23 cellular contexts compared by ENCODE assay signal in the genomic region with DNA sequence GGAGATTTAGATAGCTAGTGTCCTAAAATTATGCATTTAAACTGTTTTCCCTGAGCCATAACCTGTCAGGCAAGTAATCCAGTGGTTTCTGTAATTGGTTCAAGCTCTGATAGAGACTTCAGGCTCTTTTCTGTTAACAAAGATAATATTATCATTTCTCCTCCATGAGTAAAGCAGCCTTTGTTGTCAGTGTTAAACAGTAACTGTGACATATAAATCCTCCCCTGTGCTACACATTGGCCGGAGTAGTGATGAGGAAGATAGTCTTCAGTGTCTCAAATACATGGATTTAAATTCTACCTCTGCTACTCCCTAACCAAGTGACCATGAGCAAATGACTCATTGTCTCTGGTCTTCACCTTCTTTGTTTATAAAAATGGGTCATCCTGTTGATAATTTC.
DNase-seq lines count a peak whose midpoint lies in the region; ATAC-seq and TF ChIP-seq lines count a peak whose summit lies in the region.
"Had no signal": no experiment of that assay in that cellular context is flagged by ENCODE, and none has a peak within 500 bp of the region (broad histone marks: within the 10 kb centered on the region; RNA-seq: fewer than 3 reads in every experiment).

No MANE protein-coding gene starts in this region.

- H3K36me3 Mint-ChIP-seq in activated naive CD4-positive, alpha-beta T cell treated with anti-CD3 and anti-CD28 coated beads, Interleukin-2, amount 10 ng/mL, durations not matched to agents 7 days and 5 days: no peaks in the 10 kb centered on the region
- H3K36me3 Mint-ChIP-seq: CD14-positive monocyte, IgD-negative memory B cell had no signal

- H3K79me2 ChIP-seq in mammary epithelial cell (ENCODE audit: insufficient read depth, low read length) (no peaks in the 10 kb centered on the region), smooth muscle cell (ENCODE audit: low read depth) (no peaks in the 10 kb centered on the region), osteoblast (ENCODE audit: insufficient read depth, low read length) (no peaks in the 10 kb centered on the region)

- H3K27ac Mint-ChIP-seq in activated naive CD4-positive, alpha-beta T cell treated with anti-CD3 and anti-CD28 coated beads, Interleukin-2, amount 10 ng/mL, durations not matched to agents 7 days and 5 days: no peak overlapping the region
- H3K27ac Mint-ChIP-seq: CD14-positive monocyte, H9, IgD-negative memory B cell had no signal

- H3K36me3 ChIP-seq in breast epithelium (no peaks in the 10 kb centered on the region), mammary epithelial cell (ENCODE audit: insufficient read depth, low read length) (no peaks in the 10 kb centered on the region), kidney epithelial cell (ENCODE audit: control insufficient read depth, insufficient read depth, low read length) (no peaks in the 10 kb centered on the region), smooth muscle cell (ENCODE audit: low read depth) (no peaks in the 10 kb centered on the region), osteoblast (ENCODE audit: insufficient read depth, low read length) (no peaks in the 10 kb centered on the region)
- H3K36me3 ChIP-seq: MG63 had no signal

- BruUV-seq in mammary epithelial cell (replicated peaks; lab: Mats Ljungman, UMichigan): no TSS peak

- no peaks in the 10 kb centered on the region for H4K20me1 ChIP-seq in mammary epithelial cell (ENCODE audit: insufficient read depth, low read length)
- H4K20me1 ChIP-seq in smooth muscle cell (ENCODE audit: low read depth): no peaks in the 10 kb centered on the region
- no peaks in the 10 kb centered on the region for H4K20me1 ChIP-seq in osteoblast (ENCODE audit: insufficient read depth, low read length)

- no peaks in the 10 kb centered on the region for H3K9me3 ChIP-seq in breast epithelium
- H3K9me3 ChIP-seq in mammary epithelial cell (replicated peaks; ENCODE audit: insufficient read depth, low read length): no peaks in the 10 kb centered on the region
- no peaks in the 10 kb centered on the region for H3K9me3 ChIP-seq in smooth muscle cell (replicated peaks; ENCODE audit: low read depth)
- no peaks in the 10 kb centered on the region for H3K9me3 ChIP-seq in osteoblast (ENCODE audit: low read depth, low read length)
- H3K9me3 ChIP-seq: MG63 had no signal

- H3K4me2 ChIP-seq in mammary epithelial cell (ENCODE audit: insufficient read depth, low read depth, low read length) (no peak overlapping the region), smooth muscle cell (peak overlapping the region; percentile 29), osteoblast (ENCODE audit: insufficient read depth, low read length) (no peak overlapping the region)

- DNase-seq in breast epithelium (ENCODE audit: low spot score in 2 of 2) (no peak), mammary epithelial cell (no peak), amniotic epithelial cell (ENCODE audit: low read depth) (peak; percentile 8), kidney epithelial cell (ENCODE audit: low read depth) (peak; percentile 44), smooth muscle cell (lab: John Stamatoyannopoulos, UW; ENCODE audit: unreplicated experiment) (no peak), osteoblast (ENCODE audit: insufficient read length, low spot score, missing footprints) (no peak)
- no peak for DNase-seq in activated naive CD4-positive, alpha-beta T cell treated with anti-CD3 and anti-CD28 coated beads, Interleukin-2, amount 10 ng/mL, durations not matched to agents 7 days and 5 days
- DNase-seq: DND-41; H9; Kasumi-1; NCI-H1092 treated with DMSO at 0.1 percent for 48 hours; NCI-H146; NCI-H2029 treated with DMSO at 0.1 percent for 48 hours; NCI-H2171 treated with DMSO at 0.1 percent for 48 hours; NCI-H446 treated with DMSO at 0.1 percent for 48 hours; NCI-H69; NK-92 treated with Interleukin-12 subunit alpha and Interleukin-12 subunit beta, amount 100 ng/mL, for 24 hours; SHP77 had no signal

- dilution Hi-C loops in mammary epithelial cell (cut with HindIII; ENCODE audit: low sequenced_read_pairs): no loop called here

- H3K9me3 Mint-ChIP-seq in activated naive CD4-positive, alpha-beta T cell treated with anti-CD3 and anti-CD28 coated beads, Interleukin-2, amount 10 ng/mL, durations not matched to agents 7 days and 5 days: no peaks in the 10 kb centered on the region
- H3K9me3 Mint-ChIP-seq: CD14-positive monocyte, H9 had no signal

- H3K27me3 ChIP-seq in breast epithelium: no peaks in the 10 kb centered on the region
- no peaks in the 10 kb centered on the region for H3K27me3 ChIP-seq in mammary epithelial cell (ENCODE audit: insufficient read depth, low read length)
- H3K27me3 ChIP-seq in kidney epithelial cell (ENCODE audit: control insufficient read depth, insufficient read depth, low read length): no peaks in the 10 kb centered on the region
- no peaks in the 10 kb centered on the region for H3K27me3 ChIP-seq in smooth muscle cell (ENCODE audit: low read depth)
- H3K27me3 ChIP-seq in osteoblast (ENCODE audit: insufficient read depth, low read length): no peaks in the 10 kb centered on the region

- in situ Hi-C loops in mammary epithelial cell (cut with MboI; ENCODE audit: low sequenced_read_pairs in 2 of 2): no loop called here

- H3K4me3 ChIP-seq in breast epithelium (no peak overlapping the region), mammary epithelial cell (replicated peaks in 1 of 3; ENCODE audit: insufficient read depth in 1 of 3, low read depth in 2 of 3, low read length in 3 of 3) (no peak overlapping the region), kidney epithelial cell (ENCODE audit: low read depth, low read length) (no peak overlapping the region), smooth muscle cell (no peak overlapping the region), osteoblast (ENCODE audit: insufficient read depth, low read length) (no peak overlapping the region)
- H3K4me3 ChIP-seq: MG63 had no signal

- H3K4me3 Mint-ChIP-seq in activated naive CD4-positive, alpha-beta T cell treated with anti-CD3 and anti-CD28 coated beads, Interleukin-2, amount 10 ng/mL, durations not matched to agents 7 days and 5 days: no peak overlapping the region
- H3K4me3 Mint-ChIP-seq: CD14-positive monocyte, H9, IgD-negative memory B cell had no signal

- WGBS in mammary epithelial cell (ENCODE audit: low coverage, missing lambda C conversion rate): 75% methylated on average over 1 of the region's 1 CpG
- WGBS in smooth muscle cell (ENCODE audit: low lambda C conversion rate): 21% methylated on average over 1 of the region's 1 CpG

- H3K27me3 Mint-ChIP-seq in activated naive CD4-positive, alpha-beta T cell treated with anti-CD3 and anti-CD28 coated beads, Interleukin-2, amount 10 ng/mL, durations not matched to agents 7 days and 5 days: no peaks in the 10 kb centered on the region
- H3K27me3 Mint-ChIP-seq: IgD-negative memory B cell had no signal

- H3K27ac ChIP-seq in breast epithelium: peak overlapping the region; percentile 18 to 61
- no peak overlapping the region for H3K27ac ChIP-seq in mammary epithelial cell (ENCODE audit: insufficient read depth, low read depth, low read length)
- peak overlapping the region; percentile 23 for H3K27ac ChIP-seq in smooth muscle cell (ENCODE audit: low read depth)
- H3K27ac ChIP-seq in osteoblast (ENCODE audit: low read depth, low read length): no peak overlapping the region
- H3K27ac ChIP-seq: 22Rv1 had no signal

- H3K9ac ChIP-seq in mammary epithelial cell (ENCODE audit: insufficient read depth, low read length) (no peak overlapping the region), smooth muscle cell (ENCODE audit: low read depth) (no peak overlapping the region)

- no peak for ATAC-seq in GM19455 (IDR thresholded peaks at IDR 0.05; ENCODE audit: unreplicated experiment)

- H3F3A ChIP-seq in smooth muscle cell (ENCODE audit: low read depth): peaks cover 5% of the 10 kb centered on the region

- TF ChIP-seq POLR2A in breast epithelium (IDR thresholded peaks at IDR 0.05): no peak

- TF ChIP-seq CTCF in breast epithelium (IDR thresholded peaks at IDR 0.05): no peak
- TF ChIP-seq CTCF in mammary epithelial cell (conservative IDR thresholded peaks at IDR 0.05 in 1 of 2, IDR thresholded peaks at IDR 0.05 in 1 of 2; ENCODE audit: extremely low read depth in 1 of 2, insufficient read depth in 1 of 2, low read depth in 1 of 2, low read length in 2 of 2): no peak
- TF ChIP-seq CTCF in kidney epithelial cell (IDR thresholded peaks at IDR 0.05; ENCODE audit: insufficient read depth, low read length, poor library complexity, severe bottlenecking): no peak
- TF ChIP-seq CTCF in smooth muscle cell (IDR thresholded peaks at IDR 0.05; ENCODE audit: borderline replicate concordance, insufficient read depth, poor library complexity, severe bottlenecking): no peak
- no peak for TF ChIP-seq CTCF in osteoblast (IDR thresholded peaks at IDR 0.05; ENCODE audit: extremely low read depth, low read depth, low read length)

- H3K4me1 ChIP-seq in breast epithelium: no peaks in the 10 kb centered on the region
- H3K4me1 ChIP-seq in mammary epithelial cell (ENCODE audit: insufficient read depth, low read length): no peaks in the 10 kb centered on the region
- H3K4me1 ChIP-seq in smooth muscle cell (ENCODE audit: low read depth): no peaks in the 10 kb centered on the region
- H3K4me1 ChIP-seq in osteoblast (ENCODE audit: insufficient read depth, low read length): no peaks in the 10 kb centered on the region

- intact Hi-C loops in breast epithelium (cut with DNase I; ENCODE audit: low total_unique reads): no loop called here
- intact Hi-C loops in mammary epithelial cell (cut with micrococcal nuclease): no loop called here

- CTCF ChIA-PET in mammary epithelial cell (lab: Charles Lee; ENCODE audit: low non-redundant PET): no interaction called here
- CTCF ChIA-PET in activated naive CD4-positive, alpha-beta T cell treated with anti-CD3 and anti-CD28 coated beads, Interleukin-2, amount 10 ng/mL, durations not matched to agents 7 days and 5 days (lab: Charles Lee): no interaction called here

- H2AFZ ChIP-seq in mammary epithelial cell (ENCODE audit: low read depth, low read length) (no peak overlapping the region), smooth muscle cell (ENCODE audit: low read depth) (no peak overlapping the region), osteoblast (ENCODE audit: low read length) (no peak overlapping the region)

- H3K4me1 Mint-ChIP-seq in activated naive CD4-positive, alpha-beta T cell treated with anti-CD3 and anti-CD28 coated beads, Interleukin-2, amount 10 ng/mL, durations not matched to agents 7 days and 5 days: no peaks in the 10 kb centered on the region
- H3K4me1 Mint-ChIP-seq: CD14-positive monocyte, IgD-negative memory B cell had no signal

Comparison
In these comparisons a context has a peak if more than half of its experiments do, and no peak if none do; other contexts are left out.
1. H3K27ac ChIP-seq: peak in breast epithelium (2 of 2) and smooth muscle cell (single experiment); none in mammary epithelial cell (single experiment) and osteoblast (single experiment).
2. DNase-seq: peak in amniotic epithelial cell (single experiment) and kidney epithelial cell (single experiment); none in breast epithelium (0 of 2), mammary epithelial cell (single experiment), smooth muscle cell (single experiment), activated naive CD4-positive, alpha-beta T cell treated with anti-CD3 and anti-CD28 coated beads, Interleukin-2, amount 10 ng/mL, durations not matched to agents 7 days and 5 days (single experiment) and osteoblast (single experiment).